In genomic region chr1:206679738-206680211, GRCh38 we compare ENCODE assay signal across 9 cellular contexts. TPM values are rescaled to one million over a fixed set of nuclear protein-coding genes. Genes with fewer than 3 reads are reported as not detected.
DNase-seq lines count a peak whose midpoint lies in the region; ATAC-seq, FAIRE-seq and TF ChIP-seq lines count a peak whose summit lies in the region.
"Had no signal": no experiment of that assay in that cellular context is flagged by ENCODE, and none has a peak within 500 bp of the region (broad histone marks: within the 10 kb centered on the region; RNA-seq: fewer than 3 reads in every experiment).

No MANE protein-coding gene starts in this region.

- POLR2A ChIA-PET in MCF 10A (lab: Yijun Ruan, JAX): interaction anchor here (1.0 to 1.5 kb wide), 4 partner anchors 12 to 45 kb away, joined by 3 to 7 read pairs (median 4); partner anchors contain the start of gene DYRK3

- intact Hi-C loops in MCF 10A (cut with micrococcal nuclease): loop anchor here (5.0 kb wide), 1 partner anchor 233 kb away; no protein-coding TSS in a partner anchor

- BruUV-seq in MCF 10A (replicated peaks; lab: Mats Ljungman, UMichigan): no TSS peak

- H3K4me1 Mint-ChIP-seq in MCF 10A (ENCODE audit: insufficient read depth, unreplicated experiment): peaks cover 19% of the 10 kb centered on the region

- no peaks in the 10 kb centered on the region for H3K27me3 Mint-ChIP-seq in MCF 10A (ENCODE audit: insufficient read depth, unreplicated experiment)

- DNase-seq in NCI-H1694 treated with DMSO at 0.1 percent for 48 hours (lab: John Stamatoyannopoulos, UW) (no peak), MCF 10A (ENCODE audit: unreplicated experiment) (no peak), urothelium cell line (ENCODE audit: low spot score) (no peak), NCI-H2029 (lab: John Stamatoyannopoulos, UW) (no peak)
- DNase-seq: body of pancreas had no signal

- no peaks in the 10 kb centered on the region for H3K9me3 Mint-ChIP-seq in MCF 10A (ENCODE audit: unreplicated experiment)

- H3K4me3 Mint-ChIP-seq in MCF 10A (ENCODE audit: unreplicated experiment): no peak overlapping the region

- ATAC-seq in GM18508 (IDR thresholded peaks at IDR 0.05; ENCODE audit: insufficient read depth, unreplicated experiment): peak; percentile 73
- peak; percentile 82 for ATAC-seq in GM21576 (IDR thresholded peaks at IDR 0.05; ENCODE audit: unreplicated experiment)
- peak; percentile 73 for ATAC-seq in HG03565 (IDR thresholded peaks at IDR 0.05; ENCODE audit: unreplicated experiment)
- ATAC-seq in esophagus mucosa: peak; percentile 7
- ATAC-seq: body of pancreas had no signal

- no peaks in the 10 kb centered on the region for H3K36me3 Mint-ChIP-seq in MCF 10A (ENCODE audit: insufficient read depth, unreplicated experiment)

- no peak overlapping the region for H3K27ac Mint-ChIP-seq in MCF 10A (ENCODE audit: low read depth, unreplicated experiment)

- no peak for TF ChIP-seq CTCF in MCF 10A (IDR thresholded peaks at IDR 0.05; ENCODE audit: unreplicated experiment)

- CTCF ChIA-PET in MCF 10A (lab: Yijun Ruan, JAX): interaction anchor here (0.7 to 9.0 kb wide), 8 partner anchors 10 to 232 kb away, joined by 3 to 142 read pairs (median 4); no protein-coding TSS in a partner anchor

- no peak for FAIRE-seq in urothelium cell line (lab: Jason Lieb, UNC)

RNA-seq across cellular contexts. Expression of gene MAPKAPK2, which starts 4.9 kb away (rescaled TPM):
- 47.3 TPM for total RNA-seq in esophagus mucosa
- total RNA-seq in MCF 10A (2022): 142 and 178 TPM in 2 replicates

RNA-seq across cellular contexts. Expression of gene DYRK3, which starts 44.4 kb away (rescaled TPM):
- total RNA-seq in esophagus mucosa (6.1 TPM), MCF 10A (2022) (45.4 and 58.5 TPM in 2 replicates)

Comparison
In these comparisons a context has a peak if more than half of its experiments do, and no peak if none do; other contexts are left out.
1. ATAC-seq: peak in every context shown above with its lines; median percentile 82 in GM21576; 73 in GM18508; 73 in HG03565; 7 in esophagus mucosa.